Comparison of ENCODE assay signal across 13 cellular contexts in the genomic region with DNA sequence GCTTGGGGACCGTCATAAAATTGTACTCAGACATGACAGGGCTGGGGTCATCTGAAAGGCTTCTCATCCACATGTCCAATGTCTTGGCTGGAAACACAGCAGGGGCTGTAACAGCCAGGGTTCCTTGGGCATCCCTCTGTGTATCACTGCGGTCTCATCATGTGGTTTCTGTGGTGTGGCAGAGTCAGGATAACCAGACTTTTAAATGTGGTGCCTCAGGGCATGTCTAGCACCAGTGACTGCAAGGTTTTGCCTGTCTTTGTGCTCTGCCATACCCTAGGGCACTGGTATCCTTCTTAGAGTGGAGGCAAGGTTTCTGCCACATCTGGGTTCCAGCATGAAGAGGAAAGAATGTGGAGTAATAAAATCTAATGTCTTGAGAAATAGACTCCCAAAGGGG.
DNase-seq lines count a peak whose midpoint lies in the region; TF ChIP-seq lines count a peak whose summit lies in the region.
"Had no signal": no experiment of that assay in that cellular context is flagged by ENCODE, and none has a peak within 500 bp of the region (broad histone marks: within the 10 kb centered on the region; RNA-seq: fewer than 3 reads in every experiment).

No MANE protein-coding gene starts in this region.

- intact Hi-C loops in mammary epithelial cell (cut with micrococcal nuclease), result no loop called here

- no TSS peak for BruUV-seq in mammary epithelial cell (replicated peaks; lab: Mats Ljungman, UMichigan)

- no peaks in the 10 kb centered on the region for H3K9me3 ChIP-seq in OCI-LY1 (ENCODE audit: low read length)
- no peaks in the 10 kb centered on the region for H3K9me3 ChIP-seq in mammary epithelial cell (replicated peaks; ENCODE audit: insufficient read depth, low read length)
- H3K9me3 ChIP-seq: right lobe of liver had no signal

- no peak overlapping the region for H2AFZ ChIP-seq in OCI-LY1 (ENCODE audit: low read length)
- H2AFZ ChIP-seq in mammary epithelial cell (ENCODE audit: low read depth, low read length), result no peak overlapping the region

- CTCF ChIA-PET in mammary epithelial cell (lab: Charles Lee; ENCODE audit: low non-redundant PET), result interaction anchor here (1.1 kb wide), 1 partner anchor 38 kb away, joined by 3 read pairs; no protein-coding TSS in a partner anchor

- H3K4me3 ChIP-seq in OCI-LY1 (ENCODE audit: low read depth, low read length, poor library complexity, severe bottlenecking), result no peak overlapping the region
- no peak overlapping the region for H3K4me3 ChIP-seq in mammary epithelial cell (replicated peaks in 1 of 3; ENCODE audit: insufficient read depth in 1 of 3, low read depth in 2 of 3, low read length in 3 of 3)
- H3K4me3 ChIP-seq: right lobe of liver had no signal

- H3K9me2 ChIP-seq in OCI-LY1 (ENCODE audit: low read depth, low read length), result no peaks in the 10 kb centered on the region

- WGBS in mammary epithelial cell (ENCODE audit: low coverage, missing lambda C conversion rate), result 0% methylated on average over 2 of the region's 2 CpGs

- TF ChIP-seq CTCF in OCI-LY1 (IDR thresholded peaks at IDR 0.05; ENCODE audit: low read length), result no peak
- no peak for TF ChIP-seq CTCF in mammary epithelial cell (conservative IDR thresholded peaks at IDR 0.05 in 1 of 2, IDR thresholded peaks at IDR 0.05 in 1 of 2; ENCODE audit: extremely low read depth in 1 of 2, insufficient read depth in 1 of 2, low read depth in 1 of 2, low read length in 2 of 2)

- no peaks in the 10 kb centered on the region for H3F3A ChIP-seq in OCI-LY1 (ENCODE audit: insufficient read depth, low read length)

- peaks cover 76% of the 10 kb centered on the region for H3K79me2 ChIP-seq in OCI-LY1 (ENCODE audit: insufficient read depth, low read length)
- peaks cover 4% of the 10 kb centered on the region for H3K79me2 ChIP-seq in mammary epithelial cell (ENCODE audit: insufficient read depth, low read length)

- peak overlapping the region; percentile 62 for H3K4me2 ChIP-seq in OCI-LY1 (ENCODE audit: low read length)
- no peak overlapping the region for H3K4me2 ChIP-seq in mammary epithelial cell (ENCODE audit: insufficient read depth, low read depth, low read length)

- peak overlapping the region; percentile 81 for H3K27ac ChIP-seq in OCI-LY1 (ENCODE audit: low read depth, low read length, poor library complexity, severe bottlenecking)
- no peak overlapping the region for H3K27ac ChIP-seq in mammary epithelial cell (ENCODE audit: insufficient read depth, low read depth, low read length)
- H3K27ac ChIP-seq: brain microvascular endothelial cell, right lobe of liver had no signal

- H3K36me3 ChIP-seq in OCI-LY1 (ENCODE audit: insufficient read depth, low read length) (peaks cover 21% of the 10 kb centered on the region; the same call in 1 of the 2 replicates), mammary epithelial cell (ENCODE audit: insufficient read depth, low read length) (no peaks in the 10 kb centered on the region)
- H3K36me3 ChIP-seq: brain microvascular endothelial cell, right lobe of liver had no signal

- H3K27me3 ChIP-seq in OCI-LY1 (ENCODE audit: insufficient read depth, low read length) (no peaks in the 10 kb centered on the region), mammary epithelial cell (ENCODE audit: insufficient read depth, low read length) (no peaks in the 10 kb centered on the region)
- H3K27me3 ChIP-seq: brain microvascular endothelial cell, right lobe of liver had no signal

- H4K20me1 ChIP-seq in OCI-LY1 (ENCODE audit: insufficient read depth, low read length), result no peaks in the 10 kb centered on the region
- no peaks in the 10 kb centered on the region for H4K20me1 ChIP-seq in mammary epithelial cell (ENCODE audit: insufficient read depth, low read length)

- in situ Hi-C loops in mammary epithelial cell (cut with MboI; ENCODE audit: low sequenced_read_pairs in 2 of 2), result no loop called here

- peak overlapping the region; percentile 19; the same call in 1 of the 2 replicates for H3K9ac ChIP-seq in OCI-LY1 (ENCODE audit: low read length)
- H3K9ac ChIP-seq in mammary epithelial cell (ENCODE audit: insufficient read depth, low read length), result no peak overlapping the region

- peaks cover 74% of the 10 kb centered on the region for H3K4me1 ChIP-seq in OCI-LY1 (ENCODE audit: insufficient read depth, low read length, severe bottlenecking)
- peaks cover 28% of the 10 kb centered on the region for H3K4me1 ChIP-seq in mammary epithelial cell (ENCODE audit: insufficient read depth, low read length)
- H3K4me1 ChIP-seq: right lobe of liver had no signal

- DNase-seq in ELF-1 (ENCODE audit: low read depth, low spot score) (peak; percentile 82), mammary epithelial cell (peak; percentile 94), renal cortical epithelial cell (ENCODE audit: low read depth) (peak; percentile 51), mesenteric fat pad (ENCODE audit: low spot score) (no peak)
- no peak for DNase-seq in stimulated activated CD4-positive, alpha-beta T cell treated with anti-CD3 and anti-CD28 coated beads, Interleukin-2, amount 100 ng/mL, for 48 hours
- no peak for DNase-seq in activated CD4-positive, alpha-beta T cell treated with anti-CD3 and anti-CD28 coated beads, Interleukin-2, amount 50 U/mL, for 48 hours
- DNase-seq: activated CD4-positive, alpha-beta T cell treated with anti-CD3 and anti-CD28 coated beads, Interleukin-2, amount 50 U/mL, for 1 hour; brain microvascular endothelial cell; endodermal cell; left cardiac atrium; NCI-H2029; right lobe of liver had no signal

- dilution Hi-C loops in mammary epithelial cell (cut with HindIII; ENCODE audit: low sequenced_read_pairs), result no loop called here

Comparison
In these comparisons a context has a peak if more than half of its experiments do, and no peak if none do; other contexts are left out.
1. DNase-seq: peak in ELF-1 (single experiment), mammary epithelial cell (single experiment) and renal cortical epithelial cell (single experiment); none in stimulated activated CD4-positive, alpha-beta T cell treated with anti-CD3 and anti-CD28 coated beads, Interleukin-2, amount 100 ng/mL, for 48 hours (0 of 2), activated CD4-positive, alpha-beta T cell treated with anti-CD3 and anti-CD28 coated beads, Interleukin-2, amount 50 U/mL, for 48 hours (0 of 2) and mesenteric fat pad (single experiment).